In the genomic region with DNA sequence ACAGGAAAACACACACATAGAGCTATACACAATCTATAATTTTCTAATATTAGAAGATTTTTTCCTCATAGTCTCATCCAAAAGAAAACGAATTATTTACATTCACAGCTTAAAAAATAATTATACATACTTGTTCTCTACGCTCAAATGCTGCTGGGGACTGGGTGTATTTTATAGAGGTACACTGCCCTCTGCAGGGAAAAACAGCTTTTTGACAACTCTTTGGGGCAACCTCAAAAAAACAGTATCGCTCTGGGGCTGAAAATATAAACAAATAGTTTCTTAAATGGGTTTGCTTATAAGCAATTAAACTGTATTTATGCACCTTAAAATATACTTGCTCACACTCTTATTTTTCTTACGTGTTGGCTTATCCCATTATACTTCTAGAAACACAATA, we compare ENCODE assay signal across 8 cellular contexts.
DNase-seq lines count a peak whose midpoint lies in the region; ATAC-seq and TF ChIP-seq lines count a peak whose summit lies in the region.

No MANE protein-coding gene starts in this region.

- H3K9me3 Mint-ChIP-seq in stimulated activated effector memory CD8-positive, alpha-beta T cell treated with anti-CD3 and anti-CD28 coated beads, Interleukin-12 subunit alpha, Interleukin-12 subunit beta, amount 100 ng/mL, for 72 hours: no peaks in the 10 kb centered on the region
- H3K9me3 Mint-ChIP-seq in stimulated activated naive B cell treated with anti-CD40 and anti-IgM and Interleukin-4, amounts not matched to agents 10 μg/mL and 1 μg/mL and 100 μg/mL, for 72 hours: no peaks in the 10 kb centered on the region

- POLR2A ChIA-PET in BJ (lab: Charles Lee) (no interaction called here), HEK293T (lab: Yijun Ruan, JAX) (no interaction called here)

- H3K27me3 ChIP-seq in BJ (ENCODE audit: control insufficient read depth, insufficient read depth, low read length): no peaks in the 10 kb centered on the region
- H3K27me3 ChIP-seq in kidney epithelial cell (ENCODE audit: control insufficient read depth, insufficient read depth, low read length): no peaks in the 10 kb centered on the region

- H3K4me1 Mint-ChIP-seq in stimulated activated effector memory CD8-positive, alpha-beta T cell treated with anti-CD3 and anti-CD28 coated beads, Interleukin-12 subunit alpha, Interleukin-12 subunit beta, amount 100 ng/mL, for 72 hours: no peaks in the 10 kb centered on the region
- H3K4me1 Mint-ChIP-seq in stimulated activated naive B cell treated with anti-CD40 and anti-IgM and Interleukin-4, amounts not matched to agents 10 μg/mL and 1 μg/mL and 100 μg/mL, for 72 hours: no peaks in the 10 kb centered on the region

- TF ChIP-seq CTCF in BJ (IDR thresholded peaks at IDR 0.05; ENCODE audit: insufficient read depth, low read depth, low read length) (peak; percentile 40; the same call in 1 of the 2 replicates), kidney epithelial cell (IDR thresholded peaks at IDR 0.05; ENCODE audit: insufficient read depth, low read length, poor library complexity, severe bottlenecking) (peak; percentile 34)

- H3K27ac Mint-ChIP-seq in stimulated activated effector memory CD8-positive, alpha-beta T cell treated with anti-CD3 and anti-CD28 coated beads, Interleukin-12 subunit alpha, Interleukin-12 subunit beta, amount 100 ng/mL, for 72 hours: no peak overlapping the region
- no peak overlapping the region for H3K27ac Mint-ChIP-seq in stimulated activated naive B cell treated with anti-CD40 and anti-IgM and Interleukin-4, amounts not matched to agents 10 μg/mL and 1 μg/mL and 100 μg/mL, for 72 hours

- no peak overlapping the region for H3K4me3 Mint-ChIP-seq in stimulated activated effector memory CD8-positive, alpha-beta T cell treated with anti-CD3 and anti-CD28 coated beads, Interleukin-12 subunit alpha, Interleukin-12 subunit beta, amount 100 ng/mL, for 72 hours
- no peak overlapping the region for H3K4me3 Mint-ChIP-seq in stimulated activated naive B cell treated with anti-CD40 and anti-IgM and Interleukin-4, amounts not matched to agents 10 μg/mL and 1 μg/mL and 100 μg/mL, for 72 hours

- DNase-seq in BJ (ENCODE audit: low read depth): no peak
- DNase-seq in HEK293T (ENCODE audit: extremely low spot score): peak; percentile 32
- DNase-seq in SW480 (ENCODE audit: low spot score): peak; percentile 50
- no peak for DNase-seq in kidney epithelial cell (ENCODE audit: low read depth)
- no peak for DNase-seq in stimulated activated effector memory CD8-positive, alpha-beta T cell treated with anti-CD3 and anti-CD28 coated beads, Interleukin-12 subunit alpha, Interleukin-12 subunit beta, amount 100 ng/mL, for 72 hours (ENCODE audit: low spot score in 2 of 2)
- no peak for DNase-seq in stimulated activated naive B cell treated with anti-CD40 and anti-IgM and Interleukin-4, amounts not matched to agents 10 μg/mL and 1 μg/mL and 100 μg/mL, for 72 hours

- no peak for ATAC-seq in stimulated activated effector memory CD8-positive, alpha-beta T cell treated with anti-CD3 and anti-CD28 coated beads, Interleukin-12 subunit alpha, Interleukin-12 subunit beta, amount 100 ng/mL, for 72 hours
- ATAC-seq in HG02678 (IDR thresholded peaks at IDR 0.05; ENCODE audit: unreplicated experiment) (no peak), HG03159 (IDR thresholded peaks at IDR 0.05; ENCODE audit: unreplicated experiment) (no peak)
- no peak for ATAC-seq in stimulated activated naive B cell treated with anti-CD40 and anti-IgM and Interleukin-4, amounts not matched to agents 10 μg/mL and 1 μg/mL and 100 μg/mL, for 72 hours (replicated peaks)

- peaks cover 0 to 3% of the 10 kb centered on the region in 2 donors for H3K27me3 Mint-ChIP-seq in stimulated activated naive B cell treated with anti-CD40 and anti-IgM and Interleukin-4, amounts not matched to agents 10 μg/mL and 1 μg/mL and 100 μg/mL, for 72 hours

- H3K4me3 ChIP-seq in BJ (ENCODE audit: low read depth, low read length): no peak overlapping the region
- H3K4me3 ChIP-seq in kidney epithelial cell (ENCODE audit: low read depth, low read length): no peak overlapping the region

- CTCF ChIA-PET in BJ (lab: Yijun Ruan, JAX) (interaction anchor here (0.5 to 1.6 kb wide), 14 partner anchors 10 to 1961 kb away, joined by 3 to 11 read pairs (median 4); no protein-coding TSS in a partner anchor), HEK293T (lab: Yijun Ruan, JAX) (interaction anchor here (0.5 to 1.4 kb wide), 13 partner anchors 9 to 1184 kb away, joined by 3 to 7 read pairs (median 4); no protein-coding TSS in a partner anchor)

- H3K36me3 ChIP-seq in BJ (ENCODE audit: control insufficient read depth, insufficient read depth, low read length) (no peaks in the 10 kb centered on the region), kidney epithelial cell (ENCODE audit: control insufficient read depth, insufficient read depth, low read length) (no peaks in the 10 kb centered on the region)

- no peaks in the 10 kb centered on the region for H3K36me3 Mint-ChIP-seq in stimulated activated effector memory CD8-positive, alpha-beta T cell treated with anti-CD3 and anti-CD28 coated beads, Interleukin-12 subunit alpha, Interleukin-12 subunit beta, amount 100 ng/mL, for 72 hours
- no peaks in the 10 kb centered on the region for H3K36me3 Mint-ChIP-seq in stimulated activated naive B cell treated with anti-CD40 and anti-IgM and Interleukin-4, amounts not matched to agents 10 μg/mL and 1 μg/mL and 100 μg/mL, for 72 hours

TF ChIP-seq in HEK293T, 16 proteins besides CTCF, POLR2A, EP300 and RAD21:
- no peak for TF ChIP-seq LEF1 (IDR thresholded peaks at IDR 0.05; ENCODE audit: borderline replicate concordance)
- TF ChIP-seq NFRKB (IDR thresholded peaks at IDR 0.05): no peak
- no peak for TF ChIP-seq TARDBP (IDR thresholded peaks at IDR 0.05)
- no peak for TF ChIP-seq CTBP1 (IDR thresholded peaks at IDR 0.05; ENCODE audit: borderline replicate concordance)
- TF ChIP-seq ZNF384 (IDR thresholded peaks at IDR 0.05): no peak
- TF ChIP-seq SP1 (IDR thresholded peaks at IDR 0.05): no peak
- no peak for TF ChIP-seq SUZ12 (IDR thresholded peaks at IDR 0.05)
- TF ChIP-seq BHLHE40 (IDR thresholded peaks at IDR 0.05; ENCODE audit: borderline replicate concordance): no peak
- no peak for TF ChIP-seq ARNT (IDR thresholded peaks at IDR 0.05)
- TF ChIP-seq, protein P1, sequence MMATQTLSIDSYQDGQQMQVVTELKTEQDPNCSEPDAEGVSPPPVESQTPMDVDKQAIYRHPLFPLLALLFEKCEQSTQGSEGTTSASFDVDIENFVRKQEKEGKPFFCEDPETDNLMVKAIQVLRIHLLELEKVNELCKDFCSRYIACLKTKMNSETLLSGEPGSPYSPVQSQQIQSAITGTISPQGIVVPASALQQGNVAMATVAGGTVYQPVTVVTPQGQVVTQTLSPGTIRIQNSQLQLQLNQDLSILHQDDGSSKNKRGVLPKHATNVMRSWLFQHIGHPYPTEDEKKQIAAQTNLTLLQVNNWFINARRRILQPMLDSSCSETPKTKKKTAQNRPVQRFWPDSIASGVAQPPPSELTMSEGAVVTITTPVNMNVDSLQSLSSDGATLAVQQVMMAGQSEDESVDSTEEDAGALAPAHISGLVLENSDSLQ (IDR thresholded peaks at IDR 0.05): no peak
- TF ChIP-seq L3MBTL2 (conservative IDR thresholded peaks at IDR 0.05): no peak
- no peak for TF ChIP-seq FOXK2 (IDR thresholded peaks at IDR 0.05)
- TF ChIP-seq ELF4 (IDR thresholded peaks at IDR 0.05): no peak
- no peak for TF ChIP-seq FOXM1 (IDR thresholded peaks at IDR 0.05; ENCODE audit: borderline replicate concordance)
- TF ChIP-seq HDGF (IDR thresholded peaks at IDR 0.05; ENCODE audit: borderline replicate concordance): no peak
- no peak for TF ChIP-seq FOXA1 (IDR thresholded peaks at IDR 0.05)

Comparison
In these comparisons a context has a peak if more than half of its experiments do, and no peak if none do; other contexts are left out.
1. DNase-seq: peak in HEK293T (single experiment) and SW480 (single experiment); none in BJ (single experiment), kidney epithelial cell (single experiment), stimulated activated effector memory CD8-positive, alpha-beta T cell treated with anti-CD3 and anti-CD28 coated beads, Interleukin-12 subunit alpha, Interleukin-12 subunit beta, amount 100 ng/mL, for 72 hours (0 of 2) and stimulated activated naive B cell treated with anti-CD40 and anti-IgM and Interleukin-4, amounts not matched to agents 10 μg/mL and 1 μg/mL and 100 μg/mL, for 72 hours (single experiment).